In genomic region chr7:70849580-70850235, GRCh38 we compare ENCODE assay signal across 18 cellular contexts.
"Had no signal": no experiment of that assay in that cellular context is flagged by ENCODE, and none has a peak within 500 bp of the region (broad histone marks: within the 10 kb centered on the region; RNA-seq: fewer than 3 reads in every experiment).

No MANE protein-coding gene starts in this region.

- FAIRE-seq: pancreas, TTC549, urothelium cell line had no signal

- H3K4me1 ChIP-seq: breast epithelium, gastrocnemius medialis, heart right ventricle, pancreas had no signal

- H3K9me3 ChIP-seq: gastrocnemius medialis, neutrophil, pancreas had no signal

- DNase-seq: activated CD4-positive, alpha-beta T cell treated with anti-CD3 and anti-CD28 coated beads for 36 hours; activated CD4-positive, alpha-beta T cell treated with anti-CD3 and anti-CD28 coated beads, Interleukin-2, amount 50 U/mL, for 48 hours; activated naive CD4-positive, alpha-beta T cell treated with anti-CD3 and anti-CD28 coated beads for 36 hours; gastrocnemius medialis; heart right ventricle; left cardiac atrium; naive thymus-derived CD8-positive, alpha-beta T cell; pancreas; stimulated activated CD4-positive, alpha-beta T cell treated with anti-CD3 and anti-CD28 coated beads, Interleukin-4, amount 100 ng/mL, for 4 hours; SW 1271; T-helper 2 cell had no signal

- ATAC-seq: activated CD4-positive, alpha-beta T cell treated with anti-CD3 and anti-CD28 coated beads for 36 hours; gastrocnemius medialis; heart right ventricle; left cardiac atrium; naive thymus-derived CD8-positive, alpha-beta T cell; pancreas; sciatic nerve; stimulated activated memory B cell treated with anti-CD40 and anti-IgM and Interleukin-4, amounts not matched to agents 10 μg/mL and 1 μg/mL and 100 μg/mL, for 72 hours had no signal

- H3K27me3 ChIP-seq: breast epithelium, gastrocnemius medialis, heart right ventricle, neutrophil, pancreas had no signal

- H3K36me3 ChIP-seq: breast epithelium, gastrocnemius medialis, heart right ventricle, neutrophil, pancreas had no signal

- H3K27ac ChIP-seq: breast epithelium, coronary artery, gastrocnemius medialis, heart right ventricle, neutrophil, pancreas had no signal

- H3K4me3 ChIP-seq: breast epithelium, coronary artery, gastrocnemius medialis, heart right ventricle, pancreas had no signal
